In the genomic region with DNA sequence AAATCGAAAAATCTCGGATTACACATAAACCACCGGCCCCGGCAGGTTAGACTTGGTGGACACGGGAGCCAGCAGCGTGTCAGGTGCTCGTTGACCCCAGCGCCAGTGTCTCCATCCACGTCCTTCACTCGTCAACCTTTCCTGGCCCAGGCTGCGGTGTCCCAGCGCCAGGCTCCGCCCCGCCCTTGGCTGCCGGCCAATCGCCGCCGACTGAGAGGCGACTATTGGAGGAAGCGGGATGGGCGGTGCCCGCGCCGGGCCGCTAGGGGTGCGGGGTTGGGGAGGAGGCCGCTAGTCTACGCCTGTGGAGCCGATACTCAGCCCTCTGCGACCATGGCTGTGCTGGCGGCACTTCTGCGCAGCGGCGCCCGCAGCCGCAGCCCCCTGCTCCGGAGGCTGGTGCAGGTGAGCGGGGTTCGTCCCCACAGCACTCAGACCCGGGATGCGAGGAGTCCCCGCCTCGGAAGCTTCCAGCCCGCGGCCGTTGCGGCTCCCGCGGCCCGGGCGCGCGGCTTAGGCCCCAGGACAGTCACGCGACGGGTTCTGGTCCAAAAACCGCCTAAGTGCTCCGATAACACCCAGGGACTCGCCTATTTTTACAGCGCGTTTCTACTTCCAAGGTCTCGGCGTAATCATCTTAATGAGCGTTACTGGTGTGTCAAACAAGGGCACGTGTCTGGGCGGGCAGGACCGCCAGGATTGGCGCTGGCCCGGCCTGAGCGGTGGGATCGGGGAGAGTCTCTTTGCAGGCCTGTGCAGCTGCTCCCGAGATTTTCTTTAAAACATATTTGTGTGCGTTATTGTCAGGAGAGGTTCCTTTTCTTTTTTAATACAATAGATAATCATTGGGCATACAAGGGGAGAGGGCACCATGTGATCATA, we compare ENCODE assay signal across 1 cellular context.
TF ChIP-seq lines count a peak whose summit lies in the region.

TSS of gene ACAT1 (plus strand) at position 294 of the 882 bp plus-strand sequence. CDS start at position 334, 40 bp downstream.

TF ChIP-seq in HCT116, 20 proteins besides CTCF, POLR2A, EP300 and RAD21 (continued from another document):
- TF ChIP-seq, protein P1, sequence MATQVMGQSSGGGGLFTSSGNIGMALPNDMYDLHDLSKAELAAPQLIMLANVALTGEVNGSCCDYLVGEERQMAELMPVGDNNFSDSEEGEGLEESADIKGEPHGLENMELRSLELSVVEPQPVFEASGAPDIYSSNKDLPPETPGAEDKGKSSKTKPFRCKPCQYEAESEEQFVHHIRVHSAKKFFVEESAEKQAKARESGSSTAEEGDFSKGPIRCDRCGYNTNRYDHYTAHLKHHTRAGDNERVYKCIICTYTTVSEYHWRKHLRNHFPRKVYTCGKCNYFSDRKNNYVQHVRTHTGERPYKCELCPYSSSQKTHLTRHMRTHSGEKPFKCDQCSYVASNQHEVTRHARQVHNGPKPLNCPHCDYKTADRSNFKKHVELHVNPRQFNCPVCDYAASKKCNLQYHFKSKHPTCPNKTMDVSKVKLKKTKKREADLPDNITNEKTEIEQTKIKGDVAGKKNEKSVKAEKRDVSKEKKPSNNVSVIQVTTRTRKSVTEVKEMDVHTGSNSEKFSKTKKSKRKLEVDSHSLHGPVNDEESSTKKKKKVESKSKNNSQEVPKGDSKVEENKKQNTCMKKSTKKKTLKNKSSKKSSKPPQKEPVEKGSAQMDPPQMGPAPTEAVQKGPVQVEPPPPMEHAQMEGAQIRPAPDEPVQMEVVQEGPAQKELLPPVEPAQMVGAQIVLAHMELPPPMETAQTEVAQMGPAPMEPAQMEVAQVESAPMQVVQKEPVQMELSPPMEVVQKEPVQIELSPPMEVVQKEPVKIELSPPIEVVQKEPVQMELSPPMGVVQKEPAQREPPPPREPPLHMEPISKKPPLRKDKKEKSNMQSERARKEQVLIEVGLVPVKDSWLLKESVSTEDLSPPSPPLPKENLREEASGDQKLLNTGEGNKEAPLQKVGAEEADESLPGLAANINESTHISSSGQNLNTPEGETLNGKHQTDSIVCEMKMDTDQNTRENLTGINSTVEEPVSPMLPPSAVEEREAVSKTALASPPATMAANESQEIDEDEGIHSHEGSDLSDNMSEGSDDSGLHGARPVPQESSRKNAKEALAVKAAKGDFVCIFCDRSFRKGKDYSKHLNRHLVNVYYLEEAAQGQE (IDR thresholded peaks at IDR 0.05; ENCODE audit: low read depth): no peak
- TF ChIP-seq SIN3A (IDR thresholded peaks at IDR 0.05; ENCODE audit: low read depth) (peak; percentile 86), CBX3 (IDR thresholded peaks at IDR 0.05; ENCODE audit: low read depth) (peak; percentile 42; the same call in 1 of the 2 replicates)
